1 cellular context compared by ENCODE assay signal in the genomic region with DNA sequence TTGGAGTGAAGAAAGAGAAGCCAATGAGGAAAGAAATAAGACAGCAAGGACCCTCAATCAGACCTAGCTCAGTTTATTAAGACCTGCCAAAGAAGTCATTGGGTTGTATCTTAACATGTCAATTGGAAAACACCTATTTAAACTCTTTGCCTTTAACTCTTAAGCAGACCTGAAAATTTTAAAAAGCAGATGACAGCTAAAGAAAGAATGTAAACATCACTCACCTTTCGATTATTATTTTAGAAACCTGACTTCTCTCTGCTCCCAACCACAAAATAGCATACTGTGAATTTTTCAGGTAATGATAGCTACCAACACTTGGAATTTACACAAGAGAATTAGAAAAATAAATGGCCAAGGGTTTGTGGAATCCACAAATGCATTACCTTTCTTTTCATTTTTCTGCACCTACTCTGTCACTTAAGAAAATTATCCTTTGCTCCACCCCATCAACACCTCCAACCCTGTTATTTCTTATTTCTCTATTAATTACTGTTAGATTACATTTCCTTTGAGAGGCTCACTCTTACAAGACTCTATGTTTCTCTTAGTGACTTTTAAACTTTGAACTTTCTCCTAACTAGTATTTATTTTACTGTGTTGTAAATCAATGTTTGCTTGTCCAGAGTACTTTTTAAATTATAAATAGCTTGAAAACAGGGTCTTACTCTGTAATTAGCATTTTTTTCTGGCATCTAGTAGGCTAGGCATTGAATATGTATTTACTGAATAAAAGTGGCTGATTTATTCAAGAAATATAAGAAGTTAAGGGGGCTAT.
A peak's percentile ranks its signal among the peaks of the same experiment; 100 is the strongest.
TF ChIP-seq lines count a peak whose summit lies in the region.

No MANE protein-coding gene starts in this region.

TF ChIP-seq in liver, 16 proteins besides CTCF, POLR2A, EP300 and RAD21 (continued from another document):
- TF ChIP-seq, protein P1, sequence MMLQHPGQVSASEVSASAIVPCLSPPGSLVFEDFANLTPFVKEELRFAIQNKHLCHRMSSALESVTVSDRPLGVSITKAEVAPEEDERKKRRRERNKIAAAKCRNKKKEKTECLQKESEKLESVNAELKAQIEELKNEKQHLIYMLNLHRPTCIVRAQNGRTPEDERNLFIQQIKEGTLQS (IDR thresholded peaks at IDR 0.05), result no peak
- no peak for TF ChIP-seq TAF1 (conservative IDR thresholded peaks at IDR 0.05)
- peak; percentile 28 for TF ChIP-seq YY1 (IDR thresholded peaks at IDR 0.05)
- peak; percentile 74 to 83 for TF ChIP-seq HNF4A (conservative IDR thresholded peaks at IDR 0.05)
- no peak for TF ChIP-seq FOXA1 (IDR thresholded peaks at IDR 0.05)
- TF ChIP-seq FOXA2 (IDR thresholded peaks at IDR 0.05), result peak; percentile 9
- TF ChIP-seq JUND (IDR thresholded peaks at IDR 0.05), result peak in 1 of 2 donors; percentile 59
- peak; percentile 16 for TF ChIP-seq HNF4G (IDR thresholded peaks at IDR 0.05)
